ENCODE assay signal across 35 cellular contexts in genomic region chr6:80233262-80233661, GRCh38.
"Had no signal": no experiment of that assay in that cellular context is flagged by ENCODE, and none has a peak within 500 bp of the region (broad histone marks: within the 10 kb centered on the region; RNA-seq: fewer than 3 reads in every experiment).

No MANE protein-coding gene starts in this region.

- H3K4me1 ChIP-seq: ascending aorta had no signal

- H3K27ac ChIP-seq: ascending aorta, brain microvascular endothelial cell, VCaP had no signal

- H3K27ac Mint-ChIP-seq: activated B cell treated with CpG ODN at 0.5 μM for 24 hours; activated CD4-positive, alpha-beta memory T cell treated with anti-CD3 and anti-CD28 coated beads for 36 hours; activated CD4-positive, alpha-beta T cell treated with anti-CD3 and anti-CD28 coated beads, Interleukin-2, amount 10 ng/mL, durations not matched to agents 24 days and 14 days; activated CD8-positive, alpha-beta T cell treated with anti-CD3 and anti-CD28 coated beads for 36 hours; activated naive CD4-positive, alpha-beta T cell treated with anti-CD3 and anti-CD28 coated beads, Interleukin-2, amount 10 ng/mL, durations not matched to agents 7 days and 5 days; activated naive CD4-positive, alpha-beta T cell treated with anti-CD3 and anti-CD28 coated beads, Interleukin-2, amount 50 U/mL, for 24 hours; activated naive CD8-positive, alpha-beta T cell; activated naive CD8-positive, alpha-beta T cell treated with anti-CD3 and anti-CD28 coated beads, Interleukin-2, amount 10 ng/mL, durations not matched to agents 7 days and 5 days; activated naive CD8-positive, alpha-beta T cell treated with anti-CD3 and anti-CD28 coated beads, Interleukin-2, amount 50 U/mL, for 24 hours; activated T-cell treated with anti-CD3 and anti-CD28 coated beads, Interleukin-2, amount 50 U/mL, for 72 hours; activated T-helper 1 cell treated with anti-CD3 and anti-CD28 coated beads, Interleukin-12 subunit alpha, Interleukin-12 subunit beta, Interleukin-2, Interleukin-4 antibody, amounts not matched to agents 30 ng/mL and 10 ng/mL and 1 ng/mL, durations not matched to agents 14 hours and 24 hours and 36 hours; activated T-helper 17 cell treated with anti-CD3 and anti-CD28 coated beads, Interleukin-2, amount 50 U/mL, for 72 hours; T-helper 1 cell treated with Interleukin-12 subunit alpha and Interleukin-12 subunit beta and Interleukin-4 antibody, amounts not matched to agents 30 μg/mL and 1 μg/mL, for 36 hours; T-helper 2 cell treated with Interferon-gamma antibody and Interleukin-4, amounts not matched to agents 5 μg/mL and 100 μg/mL, for 36 hours had no signal

- H3K36me3 ChIP-seq: ascending aorta, brain microvascular endothelial cell had no signal

- H3K4me3 ChIP-seq: ascending aorta had no signal

- H3K27me3 ChIP-seq: ascending aorta, brain microvascular endothelial cell had no signal

- H3K36me3 Mint-ChIP-seq: activated naive CD4-positive, alpha-beta T cell treated with anti-CD3 and anti-CD28 coated beads, Interleukin-2, amount 10 ng/mL, durations not matched to agents 7 days and 5 days had no signal

- ATAC-seq: activated CD8-positive, alpha-beta T cell treated with anti-CD3 and anti-CD28 coated beads for 36 hours; activated naive CD8-positive, alpha-beta T cell treated with anti-CD3 and anti-CD28 coated beads, Interleukin-2, amount 50 U/mL, for 24 hours; activated T-cell treated with anti-CD3 and anti-CD28 coated beads, Interleukin-2, amount 50 U/mL, for 4 hours; activated T-cell treated with anti-CD3 and anti-CD28 coated beads, Interleukin-2, amount 50 U/mL, for 72 hours; activated T-helper 17 cell treated with anti-CD3 and anti-CD28 coated beads, Interleukin-2, amount 50 U/mL, for 72 hours had no signal

- H3K9me3 ChIP-seq: ascending aorta had no signal

- H3K4me3 Mint-ChIP-seq: activated B cell treated with CpG ODN at 0.5 μM for 24 hours; activated CD4-positive, alpha-beta memory T cell treated with anti-CD3 and anti-CD28 coated beads for 36 hours; activated CD4-positive, alpha-beta T cell treated with anti-CD3 and anti-CD28 coated beads, Interleukin-2, amount 10 ng/mL, durations not matched to agents 24 days and 14 days; activated CD8-positive, alpha-beta T cell treated with anti-CD3 and anti-CD28 coated beads for 36 hours; activated naive CD4-positive, alpha-beta T cell treated with anti-CD3 and anti-CD28 coated beads, Interleukin-2, amount 10 ng/mL, durations not matched to agents 7 days and 5 days; activated naive CD4-positive, alpha-beta T cell treated with anti-CD3 and anti-CD28 coated beads, Interleukin-2, amount 50 U/mL, for 24 hours; activated naive CD8-positive, alpha-beta T cell; activated naive CD8-positive, alpha-beta T cell treated with anti-CD3 and anti-CD28 coated beads, Interleukin-2, amount 10 ng/mL, durations not matched to agents 7 days and 5 days; activated naive CD8-positive, alpha-beta T cell treated with anti-CD3 and anti-CD28 coated beads, Interleukin-2, amount 50 U/mL, for 24 hours; activated T-cell treated with anti-CD3 and anti-CD28 coated beads, Interleukin-2, amount 50 U/mL, for 4 hours; activated T-cell treated with anti-CD3 and anti-CD28 coated beads, Interleukin-2, amount 50 U/mL, for 72 hours; activated T-helper 1 cell treated with anti-CD3 and anti-CD28 coated beads, Interleukin-12 subunit alpha, Interleukin-12 subunit beta, Interleukin-2, Interleukin-4 antibody, amounts not matched to agents 30 ng/mL and 10 ng/mL and 1 ng/mL, durations not matched to agents 14 hours and 24 hours and 36 hours; activated T-helper 17 cell treated with anti-CD3 and anti-CD28 coated beads, Interleukin-2, amount 50 U/mL, for 72 hours; T-helper 1 cell treated with Interleukin-12 subunit alpha and Interleukin-12 subunit beta and Interleukin-4 antibody, amounts not matched to agents 30 μg/mL and 1 μg/mL, for 36 hours; T-helper 2 cell treated with Interferon-gamma antibody and Interleukin-4, amounts not matched to agents 5 μg/mL and 100 μg/mL, for 36 hours had no signal

- H3K9me3 Mint-ChIP-seq: activated B cell treated with CpG ODN at 0.5 μM for 24 hours; activated CD4-positive, alpha-beta memory T cell treated with anti-CD3 and anti-CD28 coated beads for 36 hours; activated CD4-positive, alpha-beta T cell treated with anti-CD3 and anti-CD28 coated beads, Interleukin-2, amount 10 ng/mL, durations not matched to agents 24 days and 14 days; activated CD8-positive, alpha-beta T cell treated with anti-CD3 and anti-CD28 coated beads for 36 hours; activated naive CD4-positive, alpha-beta T cell treated with anti-CD3 and anti-CD28 coated beads, Interleukin-2, amount 10 ng/mL, durations not matched to agents 7 days and 5 days; activated naive CD4-positive, alpha-beta T cell treated with anti-CD3 and anti-CD28 coated beads, Interleukin-2, amount 50 U/mL, for 24 hours; activated naive CD8-positive, alpha-beta T cell treated with anti-CD3 and anti-CD28 coated beads, Interleukin-2, amount 10 ng/mL, durations not matched to agents 7 days and 5 days; activated naive CD8-positive, alpha-beta T cell treated with anti-CD3 and anti-CD28 coated beads, Interleukin-2, amount 50 U/mL, for 24 hours; activated T-cell treated with anti-CD3 and anti-CD28 coated beads, Interleukin-2, amount 50 U/mL, for 72 hours; activated T-helper 1 cell treated with anti-CD3 and anti-CD28 coated beads, Interleukin-12 subunit alpha, Interleukin-12 subunit beta, Interleukin-2, Interleukin-4 antibody, amounts not matched to agents 30 ng/mL and 10 ng/mL and 1 ng/mL, durations not matched to agents 14 hours and 24 hours and 36 hours; activated T-helper 17 cell treated with anti-CD3 and anti-CD28 coated beads, Interleukin-2, amount 50 U/mL, for 72 hours; T-helper 1 cell treated with Interleukin-12 subunit alpha and Interleukin-12 subunit beta and Interleukin-4 antibody, amounts not matched to agents 30 μg/mL and 1 μg/mL, for 36 hours; T-helper 2 cell treated with Interferon-gamma antibody and Interleukin-4, amounts not matched to agents 5 μg/mL and 100 μg/mL, for 36 hours had no signal

- H3K27me3 Mint-ChIP-seq: activated B cell treated with CpG ODN at 0.5 μM for 24 hours; activated CD4-positive, alpha-beta memory T cell treated with anti-CD3 and anti-CD28 coated beads for 36 hours; activated CD4-positive, alpha-beta T cell treated with anti-CD3 and anti-CD28 coated beads, Interleukin-2, amount 10 ng/mL, durations not matched to agents 24 days and 14 days; activated CD8-positive, alpha-beta T cell treated with anti-CD3 and anti-CD28 coated beads for 36 hours; activated naive CD4-positive, alpha-beta T cell treated with anti-CD3 and anti-CD28 coated beads, Interleukin-2, amount 10 ng/mL, durations not matched to agents 7 days and 5 days; activated naive CD4-positive, alpha-beta T cell treated with anti-CD3 and anti-CD28 coated beads, Interleukin-2, amount 50 U/mL, for 24 hours; activated naive CD8-positive, alpha-beta T cell; activated naive CD8-positive, alpha-beta T cell treated with anti-CD3 and anti-CD28 coated beads, Interleukin-2, amount 10 ng/mL, durations not matched to agents 7 days and 5 days; activated naive CD8-positive, alpha-beta T cell treated with anti-CD3 and anti-CD28 coated beads, Interleukin-2, amount 50 U/mL, for 24 hours; activated T-helper 17 cell treated with anti-CD3 and anti-CD28 coated beads, Interleukin-2, amount 50 U/mL, for 72 hours had no signal

- DNase-seq: activated B cell treated with CpG ODN at 0.5 μM for 24 hours; activated CD4-positive, alpha-beta memory T cell treated with anti-CD3 and anti-CD28 coated beads for 36 hours; activated CD4-positive, alpha-beta T cell treated with anti-CD3 and anti-CD28 coated beads for 4 hours; activated CD4-positive, alpha-beta T cell treated with anti-CD3 and anti-CD28 coated beads, Interleukin-2, amount 10 ng/mL, durations not matched to agents 24 days and 14 days; activated CD4-positive, alpha-beta T cell treated with anti-CD3 and anti-CD28 coated beads, Interleukin-2, amount 50 U/mL, for 1 hour; activated CD4-positive, alpha-beta T cell treated with anti-CD3 and anti-CD28 coated beads, Interleukin-2, amount 50 U/mL, for 4 hours; activated CD4-positive, CD25-positive, alpha-beta regulatory T cell treated with anti-CD3 and anti-CD28 coated beads, Interleukin-2, amount 50 U/mL, for 72 hours; activated CD8-positive, alpha-beta memory T cell treated with anti-CD3 and anti-CD28 coated beads, Interleukin-2, amount 50 U/mL, for 4 hours; activated CD8-positive, alpha-beta T cell treated with anti-CD3 and anti-CD28 coated beads for 36 hours; activated effector memory CD4-positive, alpha-beta T cell treated with Interleukin-2 at 50 U/mL for 16 hours; activated gamma-delta T cell; activated naive CD4-positive, alpha-beta T cell treated with anti-CD3 and anti-CD28 coated beads, Interleukin-2, amount 10 ng/mL, durations not matched to agents 7 days and 5 days; activated naive CD4-positive, alpha-beta T cell treated with Interleukin-2 at 50 U/mL for 16 hours; activated naive CD8-positive, alpha-beta T cell treated with anti-CD3 and anti-CD28 coated beads, Interleukin-2, amount 10 ng/mL, durations not matched to agents 7 days and 5 days; activated naive CD8-positive, alpha-beta T cell treated with anti-CD3 and anti-CD28 coated beads, Interleukin-2, amount 50 U/mL, for 24 hours; activated T-cell treated with anti-CD3 and anti-CD28 coated beads for 4 hours; activated T-cell treated with anti-CD3 and anti-CD28 coated beads, Interleukin-2, amount 50 U/mL, for 1 hour; activated T-cell treated with anti-CD3 and anti-CD28 coated beads, Interleukin-2, amount 50 U/mL, for 4 hours; activated T-cell treated with anti-CD3 and anti-CD28 coated beads, Interleukin-2, amount 50 U/mL, for 72 hours; amygdala; anterior cingulate cortex; brain microvascular endothelial cell; central memory CD4-positive, alpha-beta T cell; SW 1271; T-helper 1 cell; T-helper 2 cell; T-helper 9 cell had no signal

- H3K4me1 Mint-ChIP-seq: activated B cell treated with CpG ODN at 0.5 μM for 24 hours; activated CD4-positive, alpha-beta T cell treated with anti-CD3 and anti-CD28 coated beads, Interleukin-2, amount 10 ng/mL, durations not matched to agents 24 days and 14 days; activated naive CD4-positive, alpha-beta T cell treated with anti-CD3 and anti-CD28 coated beads, Interleukin-2, amount 10 ng/mL, durations not matched to agents 7 days and 5 days; activated naive CD4-positive, alpha-beta T cell treated with anti-CD3 and anti-CD28 coated beads, Interleukin-2, amount 50 U/mL, for 24 hours; activated naive CD8-positive, alpha-beta T cell treated with anti-CD3 and anti-CD28 coated beads, Interleukin-2, amount 10 ng/mL, durations not matched to agents 7 days and 5 days; activated naive CD8-positive, alpha-beta T cell treated with anti-CD3 and anti-CD28 coated beads, Interleukin-2, amount 50 U/mL, for 24 hours; activated T-helper 17 cell treated with anti-CD3 and anti-CD28 coated beads, Interleukin-2, amount 50 U/mL, for 72 hours had no signal
